Comparison of ENCODE assay signal across 7 cellular contexts in genomic region chr5:134838361-134838760, GRCh38. TPM values are rescaled to one million over a fixed set of nuclear protein-coding genes. Genes with fewer than 3 reads are reported as not detected.
DNase-seq lines count a peak whose midpoint lies in the region; ATAC-seq and TF ChIP-seq lines count a peak whose summit lies in the region.
"Not testable (repeated sequence)": the region's sequence is repeated elsewhere in the genome, so short reads cannot be mapped to it uniquely, and the experiment has no call there.

No MANE protein-coding gene starts in this region.

- H3K27me3 ChIP-seq in adrenal gland; liver (ENCODE audit: control insufficient read depth in 4 of 4, insufficient read depth in 4 of 4, low read length in 3 of 4); lung (ENCODE audit: control insufficient read depth, insufficient read depth); thyroid gland; upper lobe of right lung: not testable (repeated sequence)

- H3K36me3 ChIP-seq in HEK293 (ENCODE audit: control insufficient read depth in 2 of 2, insufficient read depth in 1 of 2, low read length in 2 of 2) (peaks cover 33 to 58% of the 10 kb centered on the region in 2 experiments), adrenal gland (replicated peaks in 1 of 2) (peaks cover 0 to 18% of the 10 kb centered on the region in 2 donors), upper lobe of right lung (peaks cover 17% of the 10 kb centered on the region)
- H3K36me3 ChIP-seq in liver (ENCODE audit: control insufficient read depth in 4 of 4, insufficient read depth in 3 of 4, low read depth in 1 of 4, low read length in 3 of 4); lung (ENCODE audit: control insufficient read depth in 2 of 2, insufficient read depth in 2 of 2, low read length in 2 of 2); thyroid gland: not testable (repeated sequence)

- intact Hi-C loops in adrenal gland (cut with DNase I); left colon (cut with DNase I, micrococcal nuclease); thyroid gland (cut with DNase I); upper lobe of right lung (cut with DNase I): not testable (repeated sequence)

- CTCF ChIA-PET in HEK293 (lab: Yijun Ruan, JAX) = interaction anchor here (0.6 kb wide), 1 partner anchor 81 kb away, joined by 3 read pairs; no protein-coding TSS in a partner anchor

- DNase-seq in adrenal gland = peak in 3 of 7 donors; percentile 43 to 48 (median 43)
- not testable (repeated sequence) for DNase-seq in left colon, upper lobe of right lung
- DNase-seq in lung (ENCODE audit: low spot score) = peak; percentile 45
- peak; percentile 72 to 82 for DNase-seq in thyroid gland

- peak; percentile 6 to 40 for TF ChIP-seq RAD21 in liver (IDR thresholded peaks at IDR 0.05)

- TF ChIP-seq CTCF in HEK293 (tag by site-specific recombination; IDR thresholded peaks at IDR 0.05); adrenal gland (IDR thresholded peaks at IDR 0.05); liver (IDR thresholded peaks at IDR 0.05; ENCODE audit: low read depth, low read length, missing input control); lung (IDR thresholded peaks at IDR 0.05; ENCODE audit: control extremely low read depth, extremely low read depth); thyroid gland (IDR thresholded peaks at IDR 0.05); upper lobe of right lung (IDR thresholded peaks at IDR 0.05): not testable (repeated sequence)

- 50 to 60% (median 57%) methylated on average over 9 of the region's 9 CpGs for WGBS in adrenal gland, 4 donors
- 33% methylated on average over 9 of the region's 9 CpGs for WGBS in liver
- WGBS in lung, 2 donors = 77 to 90% methylated on average over 9 of the region's 9 CpGs
- 66 to 77% methylated on average over 9 of the region's 9 CpGs for WGBS in thyroid gland, 2 donors

- H3K4me3 ChIP-seq in HEK293 (ENCODE audit: low read depth, low read length); adrenal gland; liver (ENCODE audit: low read depth in 1 of 3, low read length in 3 of 3); lung; thyroid gland (replicated peaks in 1 of 3); upper lobe of right lung: not testable (repeated sequence)

- H3K9me3 ChIP-seq in HEK293 (ENCODE audit: control insufficient read depth, insufficient read depth, low read depth, low read length); adrenal gland (replicated peaks in 1 of 3); liver (ENCODE audit: control insufficient read depth in 4 of 4, low read length in 3 of 4); lung (ENCODE audit: control insufficient read depth in 2 of 2, insufficient read depth in 1 of 2, low read length in 1 of 2); thyroid gland; upper lobe of right lung: not testable (repeated sequence)

- POLR2A ChIA-PET in HEK293 (lab: Yijun Ruan, JAX) = not testable (repeated sequence)

- TF ChIP-seq POLR2A in adrenal gland (IDR thresholded peaks at IDR 0.05); thyroid gland (IDR thresholded peaks at IDR 0.05): not testable (repeated sequence)

- H3K27ac ChIP-seq in HEK293 (ENCODE audit: extremely low read depth, low read depth, low read length); lung (ENCODE audit: low read depth in 1 of 2, low read length in 1 of 2): not testable (repeated sequence)
- H3K27ac ChIP-seq in adrenal gland (peak overlapping the region in 4 of 5 donors; percentile 22 to 74 (median 60)), liver (ENCODE audit: low read depth in 1 of 2, low read length in 2 of 2) (peak overlapping the region; percentile 83 to 90), thyroid gland (peak overlapping the region; percentile 29 to 76 (median 48)), upper lobe of right lung (peak overlapping the region; percentile 26)

- peak overlapping the region in 1 of 2 donors; percentile 49 for H3K9ac ChIP-seq in liver (ENCODE audit: low read depth in 1 of 2, low read length in 2 of 2)

- not testable (repeated sequence) for H3K4me1 ChIP-seq in HEK293 (ENCODE audit: control insufficient read depth, insufficient read depth, low read length); lung (ENCODE audit: control insufficient read depth in 2 of 2, insufficient read depth in 2 of 2, low read length in 2 of 2); upper lobe of right lung
- peaks cover 27 to 33% of the 10 kb centered on the region in 2 donors for H3K4me1 ChIP-seq in adrenal gland (replicated peaks in 1 of 2)
- peaks cover 7 to 29% (median 24%) of the 10 kb centered on the region in 4 donors for H3K4me1 ChIP-seq in liver (ENCODE audit: control insufficient read depth in 4 of 4, insufficient read depth in 4 of 4, low read length in 3 of 4)
- peaks cover 8 to 19% of the 10 kb centered on the region in 2 donors for H3K4me1 ChIP-seq in thyroid gland

- ATAC-seq in left colon = peak; percentile 15
- peak; percentile 39 for ATAC-seq in lung (ENCODE audit: insufficient read depth, low FRiP score)
- peak; percentile 83 for ATAC-seq in upper lobe of right lung

TF ChIP-seq in HEK293, 187 proteins besides CTCF, POLR2A, EP300 and RAD21:
- TF ChIP-seq ZNF335 (tag by site-specific recombination; conservative IDR thresholded peaks at IDR 0.05) = peak; percentile 70

TF ChIP-seq in liver, 16 proteins besides CTCF, POLR2A, EP300 and RAD21 (continues in another document):
- TF ChIP-seq MAX (IDR thresholded peaks at IDR 0.05) = peak; percentile 25
- peak; percentile 73 for TF ChIP-seq ZBTB33 (IDR thresholded peaks at IDR 0.05)
- peak; percentile 17 for TF ChIP-seq REST (IDR thresholded peaks at IDR 0.05)
- TF ChIP-seq HNF4G (IDR thresholded peaks at IDR 0.05) = peak; percentile 25

RNA-seq across cellular contexts. Expression of gene C5orf24, which starts 7.4 kb away (rescaled TPM):
- total RNA-seq in adrenal gland (10 to 100 TPM; 28.1 to 68.2 (median 42.4) TPM), left colon (10 to 100 TPM; 30.4 to 33.2 TPM), liver (10 to 100 TPM; 21.5 to 48.9 TPM), lung (10 to 100 TPM; 39.1 to 68.8 TPM), thyroid gland (10 to 100 TPM; 52.5 to 66.6 (median 61.0) TPM), upper lobe of right lung (44.9 TPM)
- polyA plus RNA-seq in adrenal gland (10 to 100 TPM; 13.5 to 57.0 (median 16.0) TPM), liver (10 to 100 TPM; 14.5 to 25.3 TPM), lung (10 to 100 TPM; 19.6 to 20.3 TPM)

RNA-seq across cellular contexts. Expression of gene TXNDC15, which starts 35.8 kb away (rescaled TPM):
- 100 to 1,000 TPM in 4 of 8 donors, 10 to 100 TPM in 4; 62.2 to 267 (median 101) TPM for total RNA-seq in adrenal gland
- polyA plus RNA-seq in adrenal gland = 100 to 1,000 TPM in 1 of 3 donors, 10 to 100 TPM in 2; 56.4 to 195 (median 82.7) TPM
- 10 to 100 TPM; 28.2 to 31.2 TPM for total RNA-seq in left colon
- total RNA-seq in liver = 10 to 100 TPM; 35.3 to 53.1 TPM
- 10 to 100 TPM; 29.3 to 53.0 TPM for polyA plus RNA-seq in liver
- 10 to 100 TPM; 50.2 to 91.9 TPM for total RNA-seq in lung
- 10 to 100 TPM; 58.5 to 88.2 TPM for polyA plus RNA-seq in lung
- 100 to 1,000 TPM; 133 to 183 (median 153) TPM for total RNA-seq in thyroid gland
- 60.6 TPM for total RNA-seq in upper lobe of right lung

Comparison
In these comparisons a context has a peak if more than half of its experiments do, and no peak if none do; other contexts are left out.
1. ATAC-seq: peak in every context shown above with its lines; median percentile 83 in upper lobe of right lung; 39 in lung; 15 in left colon.